ENCODE assay signal across 1 cellular context in genomic region chr10:77552252-77552651, GRCh38.
TF ChIP-seq lines count a peak whose summit lies in the region.

No MANE protein-coding gene starts in this region.

TF ChIP-seq in HepG2, 621 proteins besides CTCF, POLR2A, EP300 and RAD21 (continued from another document):
- TF ChIP-seq LRRFIP1 (CRISPR knock-in tag; conservative IDR thresholded peaks at IDR 0.05) (no peak), ZBTB33 (CRISPR knock-in tag; IDR thresholded peaks at IDR 0.05) (no peak), MLLT10 (CRISPR knock-in tag; IDR thresholded peaks at IDR 0.05) (no peak), KLF11 (CRISPR knock-in tag; IDR thresholded peaks at IDR 0.05) (no peak), POGZ (CRISPR knock-in tag; IDR thresholded peaks at IDR 0.05) (no peak)
- TF ChIP-seq, protein P1, sequence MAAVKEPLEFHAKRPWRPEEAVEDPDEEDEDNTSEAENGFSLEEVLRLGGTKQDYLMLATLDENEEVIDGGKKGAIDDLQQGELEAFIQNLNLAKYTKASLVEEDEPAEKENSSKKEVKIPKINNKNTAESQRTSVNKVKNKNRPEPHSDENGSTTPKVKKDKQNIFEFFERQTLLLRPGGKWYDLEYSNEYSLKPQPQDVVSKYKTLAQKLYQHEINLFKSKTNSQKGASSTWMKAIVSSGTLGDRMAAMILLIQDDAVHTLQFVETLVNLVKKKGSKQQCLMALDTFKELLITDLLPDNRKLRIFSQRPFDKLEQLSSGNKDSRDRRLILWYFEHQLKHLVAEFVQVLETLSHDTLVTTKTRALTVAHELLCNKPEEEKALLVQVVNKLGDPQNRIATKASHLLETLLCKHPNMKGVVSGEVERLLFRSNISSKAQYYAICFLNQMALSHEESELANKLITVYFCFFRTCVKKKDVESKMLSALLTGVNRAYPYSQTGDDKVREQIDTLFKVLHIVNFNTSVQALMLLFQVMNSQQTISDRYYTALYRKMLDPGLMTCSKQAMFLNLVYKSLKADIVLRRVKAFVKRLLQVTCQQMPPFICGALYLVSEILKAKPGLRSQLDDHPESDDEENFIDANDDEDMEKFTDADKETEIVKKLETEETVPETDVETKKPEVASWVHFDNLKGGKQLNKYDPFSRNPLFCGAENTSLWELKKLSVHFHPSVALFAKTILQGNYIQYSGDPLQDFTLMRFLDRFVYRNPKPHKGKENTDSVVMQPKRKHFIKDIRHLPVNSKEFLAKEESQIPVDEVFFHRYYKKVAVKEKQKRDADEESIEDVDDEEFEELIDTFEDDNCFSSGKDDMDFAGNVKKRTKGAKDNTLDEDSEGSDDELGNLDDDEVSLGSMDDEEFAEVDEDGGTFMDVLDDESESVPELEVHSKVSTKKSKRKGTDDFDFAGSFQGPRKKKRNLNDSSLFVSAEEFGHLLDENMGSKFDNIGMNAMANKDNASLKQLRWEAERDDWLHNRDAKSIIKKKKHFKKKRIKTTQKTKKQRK (IDR thresholded peaks at IDR 0.05; ENCODE audit: low read length) = no peak
TF ChIP-seq in HepG2: peak in this region for 0.
